7 cellular contexts compared by ENCODE assay signal in genomic region chr14:94409430-94409829, GRCh38. TPM values are rescaled to one million over a fixed set of nuclear protein-coding genes. Genes with fewer than 3 reads are reported as not detected.
"Had no signal": no experiment of that assay in that cellular context is flagged by ENCODE, and none has a peak within 500 bp of the region (broad histone marks: within the 10 kb centered on the region; RNA-seq: fewer than 3 reads in every experiment).

No MANE protein-coding gene starts in this region.

RNA-seq across cellular contexts. Expression of gene SERPINA1, which starts 21.0 kb away (rescaled TPM):
- total RNA-seq: GM23338, H1, H7, H9 had no signal
- polyA plus RNA-seq: GM23338 had no signal

RNA-seq across cellular contexts. Expression of gene SERPINA2, which starts 42.9 kb away (rescaled TPM):
- total RNA-seq: GM23248, GM23338, H1, H4, H7, H9, HFFc6 had no signal
- polyA plus RNA-seq: GM23248, GM23338, H1 had no signal

RNA-seq across cellular contexts. Expression of gene SERPINA11, which starts 43.2 kb away (rescaled TPM):
- total RNA-seq: GM23248, H4, H9, HFFc6 had no signal
- polyA plus RNA-seq: GM23248 had no signal
